ENCODE assay signal across 2 cellular contexts in genomic region chr2:195620499-195620898, GRCh38.
TF ChIP-seq lines count a peak whose summit lies in the region.

No MANE protein-coding gene starts in this region.

TF ChIP-seq in GM23338, 12 proteins besides CTCF, POLR2A, EP300 and RAD21 (continued from another document):
- TF ChIP-seq, protein P1, sequence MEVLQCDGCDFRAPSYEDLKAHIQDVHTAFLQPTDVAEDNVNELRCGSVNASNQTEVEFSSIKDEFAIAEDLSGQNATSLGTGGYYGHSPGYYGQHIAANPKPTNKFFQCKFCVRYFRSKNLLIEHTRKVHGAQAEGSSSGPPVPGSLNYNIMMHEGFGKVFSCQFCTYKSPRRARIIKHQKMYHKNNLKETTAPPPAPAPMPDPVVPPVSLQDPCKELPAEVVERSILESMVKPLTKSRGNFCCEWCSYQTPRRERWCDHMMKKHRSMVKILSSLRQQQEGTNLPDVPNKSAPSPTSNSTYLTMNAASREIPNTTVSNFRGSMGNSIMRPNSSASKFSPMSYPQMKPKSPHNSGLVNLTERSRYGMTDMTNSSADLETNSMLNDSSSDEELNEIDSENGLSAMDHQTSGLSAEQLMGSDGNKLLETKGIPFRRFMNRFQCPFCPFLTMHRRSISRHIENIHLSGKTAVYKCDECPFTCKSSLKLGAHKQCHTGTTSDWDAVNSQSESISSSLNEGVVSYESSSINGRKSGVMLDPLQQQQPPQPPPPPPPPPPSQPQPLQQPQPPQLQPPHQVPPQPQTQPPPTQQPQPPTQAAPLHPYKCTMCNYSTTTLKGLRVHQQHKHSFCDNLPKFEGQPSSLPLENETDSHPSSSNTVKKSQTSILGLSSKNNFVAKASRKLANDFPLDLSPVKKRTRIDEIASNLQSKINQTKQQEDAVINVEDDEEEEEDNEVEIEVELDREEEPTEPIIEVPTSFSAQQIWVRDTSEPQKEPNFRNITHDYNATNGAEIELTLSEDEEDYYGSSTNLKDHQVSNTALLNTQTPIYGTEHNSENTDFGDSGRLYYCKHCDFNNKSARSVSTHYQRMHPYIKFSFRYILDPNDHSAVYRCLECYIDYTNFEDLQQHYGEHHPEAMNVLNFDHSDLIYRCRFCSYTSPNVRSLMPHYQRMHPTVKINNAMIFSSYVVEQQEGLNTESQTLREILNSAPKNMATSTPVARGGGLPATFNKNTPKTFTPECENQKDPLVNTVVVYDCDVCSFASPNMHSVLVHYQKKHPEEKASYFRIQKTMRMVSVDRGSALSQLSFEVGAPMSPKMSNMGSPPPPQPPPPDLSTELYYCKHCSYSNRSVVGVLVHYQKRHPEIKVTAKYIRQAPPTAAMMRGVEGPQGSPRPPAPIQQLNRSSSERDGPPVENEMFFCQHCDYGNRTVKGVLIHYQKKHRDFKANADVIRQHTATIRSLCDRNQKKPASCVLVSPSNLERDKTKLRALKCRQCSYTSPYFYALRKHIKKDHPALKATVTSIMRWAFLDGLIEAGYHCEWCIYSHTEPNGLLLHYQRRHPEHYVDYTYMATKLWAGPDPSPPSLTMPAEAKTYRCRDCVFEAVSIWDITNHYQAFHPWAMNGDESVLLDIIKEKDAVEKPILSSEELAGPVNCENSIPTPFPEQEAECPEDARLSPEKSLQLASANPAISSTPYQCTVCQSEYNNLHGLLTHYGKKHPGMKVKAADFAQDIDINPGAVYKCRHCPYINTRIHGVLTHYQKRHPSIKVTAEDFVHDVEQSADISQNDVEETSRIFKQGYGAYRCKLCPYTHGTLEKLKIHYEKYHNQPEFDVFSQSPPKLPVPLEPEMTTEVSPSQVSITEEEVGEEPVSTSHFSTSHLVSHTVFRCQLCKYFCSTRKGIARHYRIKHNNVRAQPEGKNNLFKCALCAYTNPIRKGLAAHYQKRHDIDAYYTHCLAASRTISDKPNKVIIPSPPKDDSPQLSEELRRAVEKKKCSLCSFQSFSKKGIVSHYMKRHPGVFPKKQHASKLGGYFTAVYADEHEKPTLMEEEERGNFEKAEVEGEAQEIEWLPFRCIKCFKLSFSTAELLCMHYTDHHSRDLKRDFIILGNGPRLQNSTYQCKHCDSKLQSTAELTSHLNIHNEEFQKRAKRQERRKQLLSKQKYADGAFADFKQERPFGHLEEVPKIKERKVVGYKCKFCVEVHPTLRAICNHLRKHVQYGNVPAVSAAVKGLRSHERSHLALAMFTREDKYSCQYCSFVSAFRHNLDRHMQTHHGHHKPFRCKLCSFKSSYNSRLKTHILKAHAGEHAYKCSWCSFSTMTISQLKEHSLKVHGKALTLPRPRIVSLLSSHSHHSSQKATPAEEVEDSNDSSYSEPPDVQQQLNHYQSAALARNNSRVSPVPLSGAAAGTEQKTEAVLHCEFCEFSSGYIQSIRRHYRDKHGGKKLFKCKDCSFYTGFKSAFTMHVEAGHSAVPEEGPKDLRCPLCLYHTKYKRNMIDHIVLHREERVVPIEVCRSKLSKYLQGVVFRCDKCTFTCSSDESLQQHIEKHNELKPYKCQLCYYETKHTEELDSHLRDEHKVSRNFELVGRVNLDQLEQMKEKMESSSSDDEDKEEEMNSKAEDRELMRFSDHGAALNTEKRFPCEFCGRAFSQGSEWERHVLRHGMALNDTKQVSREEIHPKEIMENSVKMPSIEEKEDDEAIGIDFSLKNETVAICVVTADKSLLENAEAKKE (CRISPR knock-in tag; IDR thresholded peaks at IDR 0.05), result no peak
- no peak for TF ChIP-seq JUNB (IDR thresholded peaks at IDR 0.05; ENCODE audit: unreplicated experiment)
- TF ChIP-seq EZH2 (IDR thresholded peaks at IDR 0.05; ENCODE audit: low read depth, unreplicated experiment), result no peak
- TF ChIP-seq, protein P2, sequence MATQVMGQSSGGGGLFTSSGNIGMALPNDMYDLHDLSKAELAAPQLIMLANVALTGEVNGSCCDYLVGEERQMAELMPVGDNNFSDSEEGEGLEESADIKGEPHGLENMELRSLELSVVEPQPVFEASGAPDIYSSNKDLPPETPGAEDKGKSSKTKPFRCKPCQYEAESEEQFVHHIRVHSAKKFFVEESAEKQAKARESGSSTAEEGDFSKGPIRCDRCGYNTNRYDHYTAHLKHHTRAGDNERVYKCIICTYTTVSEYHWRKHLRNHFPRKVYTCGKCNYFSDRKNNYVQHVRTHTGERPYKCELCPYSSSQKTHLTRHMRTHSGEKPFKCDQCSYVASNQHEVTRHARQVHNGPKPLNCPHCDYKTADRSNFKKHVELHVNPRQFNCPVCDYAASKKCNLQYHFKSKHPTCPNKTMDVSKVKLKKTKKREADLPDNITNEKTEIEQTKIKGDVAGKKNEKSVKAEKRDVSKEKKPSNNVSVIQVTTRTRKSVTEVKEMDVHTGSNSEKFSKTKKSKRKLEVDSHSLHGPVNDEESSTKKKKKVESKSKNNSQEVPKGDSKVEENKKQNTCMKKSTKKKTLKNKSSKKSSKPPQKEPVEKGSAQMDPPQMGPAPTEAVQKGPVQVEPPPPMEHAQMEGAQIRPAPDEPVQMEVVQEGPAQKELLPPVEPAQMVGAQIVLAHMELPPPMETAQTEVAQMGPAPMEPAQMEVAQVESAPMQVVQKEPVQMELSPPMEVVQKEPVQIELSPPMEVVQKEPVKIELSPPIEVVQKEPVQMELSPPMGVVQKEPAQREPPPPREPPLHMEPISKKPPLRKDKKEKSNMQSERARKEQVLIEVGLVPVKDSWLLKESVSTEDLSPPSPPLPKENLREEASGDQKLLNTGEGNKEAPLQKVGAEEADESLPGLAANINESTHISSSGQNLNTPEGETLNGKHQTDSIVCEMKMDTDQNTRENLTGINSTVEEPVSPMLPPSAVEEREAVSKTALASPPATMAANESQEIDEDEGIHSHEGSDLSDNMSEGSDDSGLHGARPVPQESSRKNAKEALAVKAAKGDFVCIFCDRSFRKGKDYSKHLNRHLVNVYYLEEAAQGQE (IDR thresholded peaks at IDR 0.05; ENCODE audit: unreplicated experiment), result no peak
- no peak for TF ChIP-seq CREB1 (CRISPR knock-in tag; IDR thresholded peaks at IDR 0.05; ENCODE audit: low read depth)
- TF ChIP-seq, protein P3, sequence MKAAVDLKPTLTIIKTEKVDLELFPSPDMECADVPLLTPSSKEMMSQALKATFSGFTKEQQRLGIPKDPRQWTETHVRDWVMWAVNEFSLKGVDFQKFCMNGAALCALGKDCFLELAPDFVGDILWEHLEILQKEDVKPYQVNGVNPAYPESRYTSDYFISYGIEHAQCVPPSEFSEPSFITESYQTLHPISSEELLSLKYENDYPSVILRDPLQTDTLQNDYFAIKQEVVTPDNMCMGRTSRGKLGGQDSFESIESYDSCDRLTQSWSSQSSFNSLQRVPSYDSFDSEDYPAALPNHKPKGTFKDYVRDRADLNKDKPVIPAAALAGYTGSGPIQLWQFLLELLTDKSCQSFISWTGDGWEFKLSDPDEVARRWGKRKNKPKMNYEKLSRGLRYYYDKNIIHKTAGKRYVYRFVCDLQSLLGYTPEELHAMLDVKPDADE (IDR thresholded peaks at IDR 0.05), result no peak
- TF ChIP-seq EZH2phosphoT487 (IDR thresholded peaks at IDR 0.05; ENCODE audit: unreplicated experiment), result no peak
- no peak for TF ChIP-seq ZNF114 (CRISPR knock-in tag; IDR thresholded peaks at IDR 0.05)
- no peak for TF ChIP-seq NANOG (IDR thresholded peaks at IDR 0.05; ENCODE audit: borderline replicate concordance)
- no peak for TF ChIP-seq POLR2AphosphoS5 (IDR thresholded peaks at IDR 0.05; ENCODE audit: low read depth)

TF ChIP-seq in WTC11, 78 proteins besides CTCF, POLR2A, EP300 and RAD21 (continued from another document and continues in another):
- no peak for TF ChIP-seq STAT6 (CRISPR knock-in tag; conservative IDR thresholded peaks at IDR 0.05; ENCODE audit: low read depth)
- TF ChIP-seq ZMAT4 (CRISPR knock-in tag; IDR thresholded peaks at IDR 0.05), result no peak
- TF ChIP-seq ZNF532 (CRISPR knock-in tag; IDR thresholded peaks at IDR 0.05; ENCODE audit: borderline replicate concordance), result no peak
- no peak for TF ChIP-seq NFE2L1 (CRISPR knock-in tag; IDR thresholded peaks at IDR 0.05)
- no peak for TF ChIP-seq IRF2 (CRISPR knock-in tag; IDR thresholded peaks at IDR 0.05; ENCODE audit: borderline replicate concordance, low read depth)
- TF ChIP-seq, protein P4, sequence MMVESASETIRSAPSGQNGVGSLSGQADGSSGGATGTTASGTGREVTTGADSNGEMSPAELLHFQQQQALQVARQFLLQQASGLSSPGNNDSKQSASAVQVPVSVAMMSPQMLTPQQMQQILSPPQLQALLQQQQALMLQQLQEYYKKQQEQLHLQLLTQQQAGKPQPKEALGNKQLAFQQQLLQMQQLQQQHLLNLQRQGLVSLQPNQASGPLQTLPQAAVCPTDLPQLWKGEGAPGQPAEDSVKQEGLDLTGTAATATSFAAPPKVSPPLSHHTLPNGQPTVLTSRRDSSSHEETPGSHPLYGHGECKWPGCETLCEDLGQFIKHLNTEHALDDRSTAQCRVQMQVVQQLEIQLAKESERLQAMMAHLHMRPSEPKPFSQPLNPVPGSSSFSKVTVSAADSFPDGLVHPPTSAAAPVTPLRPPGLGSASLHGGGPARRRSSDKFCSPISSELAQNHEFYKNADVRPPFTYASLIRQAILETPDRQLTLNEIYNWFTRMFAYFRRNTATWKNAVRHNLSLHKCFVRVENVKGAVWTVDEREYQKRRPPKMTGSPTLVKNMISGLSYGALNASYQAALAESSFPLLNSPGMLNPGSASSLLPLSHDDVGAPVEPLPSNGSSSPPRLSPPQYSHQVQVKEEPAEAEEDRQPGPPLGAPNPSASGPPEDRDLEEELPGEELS (CRISPR knock-in tag; IDR thresholded peaks at IDR 0.05), result no peak
- no peak for TF ChIP-seq EMX1 (CRISPR knock-in tag; IDR thresholded peaks at IDR 0.05)
- TF ChIP-seq, protein P5, sequence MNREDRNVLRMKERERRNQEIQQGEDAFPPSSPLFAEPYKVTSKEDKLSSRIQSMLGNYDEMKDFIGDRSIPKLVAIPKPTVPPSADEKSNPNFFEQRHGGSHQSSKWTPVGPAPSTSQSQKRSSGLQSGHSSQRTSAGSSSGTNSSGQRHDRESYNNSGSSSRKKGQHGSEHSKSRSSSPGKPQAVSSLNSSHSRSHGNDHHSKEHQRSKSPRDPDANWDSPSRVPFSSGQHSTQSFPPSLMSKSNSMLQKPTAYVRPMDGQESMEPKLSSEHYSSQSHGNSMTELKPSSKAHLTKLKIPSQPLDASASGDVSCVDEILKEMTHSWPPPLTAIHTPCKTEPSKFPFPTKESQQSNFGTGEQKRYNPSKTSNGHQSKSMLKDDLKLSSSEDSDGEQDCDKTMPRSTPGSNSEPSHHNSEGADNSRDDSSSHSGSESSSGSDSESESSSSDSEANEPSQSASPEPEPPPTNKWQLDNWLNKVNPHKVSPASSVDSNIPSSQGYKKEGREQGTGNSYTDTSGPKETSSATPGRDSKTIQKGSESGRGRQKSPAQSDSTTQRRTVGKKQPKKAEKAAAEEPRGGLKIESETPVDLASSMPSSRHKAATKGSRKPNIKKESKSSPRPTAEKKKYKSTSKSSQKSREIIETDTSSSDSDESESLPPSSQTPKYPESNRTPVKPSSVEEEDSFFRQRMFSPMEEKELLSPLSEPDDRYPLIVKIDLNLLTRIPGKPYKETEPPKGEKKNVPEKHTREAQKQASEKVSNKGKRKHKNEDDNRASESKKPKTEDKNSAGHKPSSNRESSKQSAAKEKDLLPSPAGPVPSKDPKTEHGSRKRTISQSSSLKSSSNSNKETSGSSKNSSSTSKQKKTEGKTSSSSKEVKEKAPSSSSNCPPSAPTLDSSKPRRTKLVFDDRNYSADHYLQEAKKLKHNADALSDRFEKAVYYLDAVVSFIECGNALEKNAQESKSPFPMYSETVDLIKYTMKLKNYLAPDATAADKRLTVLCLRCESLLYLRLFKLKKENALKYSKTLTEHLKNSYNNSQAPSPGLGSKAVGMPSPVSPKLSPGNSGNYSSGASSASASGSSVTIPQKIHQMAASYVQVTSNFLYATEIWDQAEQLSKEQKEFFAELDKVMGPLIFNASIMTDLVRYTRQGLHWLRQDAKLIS (CRISPR knock-in tag; IDR thresholded peaks at IDR 0.05; ENCODE audit: borderline replicate concordance), result no peak
- no peak for TF ChIP-seq JUN (CRISPR knock-in tag; IDR thresholded peaks at IDR 0.05)
- TF ChIP-seq ZNF121 (CRISPR knock-in tag; IDR thresholded peaks at IDR 0.05), result no peak
- TF ChIP-seq ZNF396 (CRISPR knock-in tag; IDR thresholded peaks at IDR 0.05; ENCODE audit: borderline replicate concordance), result no peak
- no peak for TF ChIP-seq ATF1 (CRISPR knock-in tag; IDR thresholded peaks at IDR 0.05)
- no peak for TF ChIP-seq RELA (CRISPR knock-in tag; IDR thresholded peaks at IDR 0.05; ENCODE audit: borderline replicate concordance)
